ENCODE assay signal across 8 cellular contexts in genomic region chr3:177050466-177051237, GRCh38.
DNase-seq lines count a peak whose midpoint lies in the region; ATAC-seq, FAIRE-seq and TF ChIP-seq lines count a peak whose summit lies in the region.

No MANE protein-coding gene starts in this region.

- H3K4me3 ChIP-seq in psoas muscle = no peak overlapping the region

- intact Hi-C loops in psoas muscle (cut with DNase I) = loop anchor here (5.0 kb wide), 3 partner anchors 142 to 1337 kb away; partner anchors contain the start of gene TBL1XR1 (in 1 of the 2)

- no peak overlapping the region for H3K27ac ChIP-seq in psoas muscle

- peak; percentile 65 for TF ChIP-seq CTCF in psoas muscle (IDR thresholded peaks at IDR 0.05)

- peak; percentile 87 for FAIRE-seq in GM19239 (lab: Jason Lieb, UNC)

- H3K4me1 ChIP-seq in psoas muscle = peaks cover 4% of the 10 kb centered on the region

- H3K27me3 ChIP-seq in psoas muscle (ENCODE audit: insufficient read depth in 3 of 3, low read length in 2 of 3) = no peaks in the 10 kb centered on the region

- DNase-seq in CD1c-positive myeloid dendritic cell (ENCODE audit: extremely low spot score) (peak; percentile 58), GM19239 (ENCODE audit: insufficient read length, low spot score) (no peak), NCI-H1092 (lab: John Stamatoyannopoulos, UW) (peak; percentile 29), SW480 (ENCODE audit: low spot score) (peak; percentile 60), fibroblast of the conjunctiva (ENCODE audit: low read depth) (peak; percentile 52), psoas muscle (no peak), HuH-7 (ENCODE audit: low spot score) (no peak), islet precursor cell (no peak)

- no peaks in the 10 kb centered on the region for H3K9me3 ChIP-seq in psoas muscle

- 48 to 52% (median 49%) methylated on average over 5 of the region's 5 CpGs for WGBS in psoas muscle, 3 donors

- peak; percentile 57 to 83 (median 68) for ATAC-seq in psoas muscle

- peaks cover 0 to 51% of the 10 kb centered on the region in 2 donors for H3K36me3 ChIP-seq in psoas muscle (ENCODE audit: insufficient read depth in 1 of 2, low read depth in 1 of 2)

Comparison
In these comparisons a context has a peak if more than half of its experiments do, and no peak if none do; other contexts are left out.
1. DNase-seq: peak in CD1c-positive myeloid dendritic cell (single experiment), NCI-H1092 (single experiment), SW480 (single experiment) and fibroblast of the conjunctiva (single experiment); none in GM19239 (single experiment), psoas muscle (0 of 2), HuH-7 (single experiment) and islet precursor cell (single experiment).